Comparison of ENCODE assay signal across 31 cellular contexts in genomic region chr18:26290388-26290787, GRCh38.
"Had no signal": no experiment of that assay in that cellular context is flagged by ENCODE, and none has a peak within 500 bp of the region (broad histone marks: within the 10 kb centered on the region; RNA-seq: fewer than 3 reads in every experiment).

No MANE protein-coding gene starts in this region.

- ATAC-seq: activated CD8-positive, alpha-beta T cell treated with anti-CD3 and anti-CD28 coated beads for 36 hours; left colon; naive thymus-derived CD8-positive, alpha-beta T cell; pancreas; psoas muscle; upper lobe of right lung had no signal

- H3K4me3 ChIP-seq: breast epithelium, pancreas, psoas muscle, sigmoid colon, smooth muscle cell, suprapubic skin, tibial artery, upper lobe of right lung had no signal

- H3K27me3 Mint-ChIP-seq: activated CD8-positive, alpha-beta T cell treated with anti-CD3 and anti-CD28 coated beads for 36 hours; memory B cell; naive thymus-derived CD8-positive, alpha-beta T cell had no signal

- H3K4me1 ChIP-seq: breast epithelium, pancreas, psoas muscle, sigmoid colon, suprapubic skin, tibial artery, upper lobe of right lung had no signal

- H3K9me3 Mint-ChIP-seq: activated CD8-positive, alpha-beta T cell treated with anti-CD3 and anti-CD28 coated beads for 36 hours; activated naive CD4-positive, alpha-beta T cell treated with anti-CD3 and anti-CD28 coated beads for 36 hours; immature natural killer cell; memory B cell; naive thymus-derived CD8-positive, alpha-beta T cell; neural crest cell; T-helper 1 cell treated with Interleukin-12 subunit alpha and Interleukin-12 subunit beta and Interleukin-4 antibody, amounts not matched to agents 30 μg/mL and 1 μg/mL, for 36 hours had no signal

- H3K4me3 Mint-ChIP-seq: activated CD8-positive, alpha-beta T cell treated with anti-CD3 and anti-CD28 coated beads for 36 hours; activated naive CD4-positive, alpha-beta T cell treated with anti-CD3 and anti-CD28 coated beads for 36 hours; immature natural killer cell; memory B cell; naive thymus-derived CD8-positive, alpha-beta T cell; neural crest cell; T-helper 1 cell treated with Interleukin-12 subunit alpha and Interleukin-12 subunit beta and Interleukin-4 antibody, amounts not matched to agents 30 μg/mL and 1 μg/mL, for 36 hours had no signal

- DNase-seq: activated CD4-positive, alpha-beta T cell treated with anti-CD3 and anti-CD28 coated beads, Interleukin-2, amount 50 U/mL, for 1 hour; activated CD4-positive, CD25-positive, alpha-beta regulatory T cell treated with anti-CD3 and anti-CD28 coated beads, Interleukin-2, amount 50 U/mL, for 72 hours; activated CD8-positive, alpha-beta T cell treated with anti-CD3 and anti-CD28 coated beads for 36 hours; activated effector memory CD4-positive, alpha-beta T cell treated with anti-CD3 and anti-CD28 coated beads, Interleukin-2, amount 50 U/mL, for 16 hours; activated naive CD4-positive, alpha-beta T cell treated with anti-CD3 and anti-CD28 coated beads for 36 hours; amniotic stem cell; central memory CD4-positive, alpha-beta T cell; foreskin fibroblast; head of caudate nucleus; hypothalamus; immature natural killer cell; kidney; left colon; midbrain; naive thymus-derived CD8-positive, alpha-beta T cell; nucleus accumbens; pancreas; psoas muscle; sigmoid colon; stimulated activated CD4-positive, alpha-beta T cell treated with anti-CD3 and anti-CD28 coated beads, Interleukin-2, amount 100 ng/mL, for 24 hours; stimulated activated naive CD4-positive, alpha-beta T cell; T-helper 9 cell; tibial artery; upper lobe of right lung; WERI-Rb-1 had no signal

- H3K36me3 ChIP-seq: breast epithelium, pancreas, upper lobe of right lung had no signal

- H3K4me2 ChIP-seq: smooth muscle cell had no signal

- H3K36me3 Mint-ChIP-seq: immature natural killer cell had no signal

- H3K27ac ChIP-seq: breast epithelium, pancreas, psoas muscle, sigmoid colon, suprapubic skin, tibial artery, upper lobe of right lung, WERI-Rb-1 had no signal

- H3K4me1 Mint-ChIP-seq: neural crest cell had no signal

- H3K27me3 ChIP-seq: breast epithelium, pancreas, sigmoid colon, suprapubic skin, tibial artery, upper lobe of right lung had no signal

- H3K27ac Mint-ChIP-seq: activated CD8-positive, alpha-beta T cell treated with anti-CD3 and anti-CD28 coated beads for 36 hours; activated naive CD4-positive, alpha-beta T cell treated with anti-CD3 and anti-CD28 coated beads for 36 hours; immature natural killer cell; T-helper 1 cell treated with Interleukin-12 subunit alpha and Interleukin-12 subunit beta and Interleukin-4 antibody, amounts not matched to agents 30 μg/mL and 1 μg/mL, for 36 hours had no signal
